ENCODE assay signal across 17 cellular contexts in genomic region chr5:79619849-79620248, GRCh38. TPM values are rescaled to one million over a fixed set of nuclear protein-coding genes. Genes with fewer than 3 reads are reported as not detected.
DNase-seq lines count a peak whose midpoint lies in the region; ATAC-seq, FAIRE-seq and TF ChIP-seq lines count a peak whose summit lies in the region.
"Had no signal": no experiment of that assay in that cellular context is flagged by ENCODE, and none has a peak within 500 bp of the region (broad histone marks: within the 10 kb centered on the region; RNA-seq: fewer than 3 reads in every experiment).

No MANE protein-coding gene starts in this region.

- POLR2A ChIA-PET in HepG2 (lab: Yijun Ruan, JAX) = no interaction called here

- H3K27ac ChIP-seq in HepG2 (ENCODE audit: extremely low read length, insufficient read depth, low read length) (no peak overlapping the region), right lobe of liver (no peak overlapping the region), small intestine (ENCODE audit: low read depth in 1 of 2, low read length in 1 of 2) (no peak overlapping the region)

- H3K79me2 ChIP-seq in HepG2 (ENCODE audit: insufficient read depth, low read length) = peaks cover 51% of the 10 kb centered on the region

- no peak overlapping the region for H2AFZ ChIP-seq in HepG2 (ENCODE audit: low read length)

- no peak overlapping the region for H3K4me2 ChIP-seq in HepG2 (ENCODE audit: low read depth, low read length)

- peaks cover 10% of the 10 kb centered on the region for H3K9me3 Mint-ChIP-seq in HFFc6
- H3K9me3 Mint-ChIP-seq in dendritic cell treated with granulocyte-macrophage colony-stimulating factor and Interleukin-4, amounts not matched to agents 40 ng/mL and 50 ng/mL, for 4 days = peaks cover 9% of the 10 kb centered on the region

- no peak for DNase-seq in HepG2 (ENCODE audit: low spot score)
- DNase-seq in right lobe of liver = no peak
- DNase-seq in HFFc6 = no peak
- DNase-seq in small intestine = no peak
- DNase-seq in NCI-H82 treated with DMSO at 0.1 percent for 48 hours (lab: John Stamatoyannopoulos, UW; ENCODE audit: unreplicated experiment) = no peak
- no peak for DNase-seq in medulla oblongata (ENCODE audit: extremely low spot score)
- DNase-seq: CD4-positive, alpha-beta memory T cell; DMS79; KG1; NCI-H1105 treated with DMSO at 0.1 percent for 48 hours; NCI-H1694 treated with DMSO at 0.1 percent for 48 hours; NCI-H526 treated with DMSO at 0.1 percent for 48 hours; RPMI8226 had no signal

- WGBS in HepG2 (ENCODE audit: low lambda C conversion rate) = over 99% methylated on average over 5 of the region's 5 CpGs
- 79% methylated on average over 5 of the region's 5 CpGs for WGBS in right lobe of liver (ENCODE audit: insufficient coverage, low coverage, low lambda C conversion rate, missing lambda C conversion rate)
- WGBS in small intestine, 3 donors = 91 to 94% (median 92%) methylated on average over 5 of the region's 5 CpGs

- TF ChIP-seq RAD21 in HepG2 (CRISPR knock-in tag; IDR thresholded peaks at IDR 0.05) = no peak

- BruUV-seq in HepG2 (replicated peaks; lab: Mats Ljungman, UMichigan) = no TSS peak

- no peak overlapping the region for H3K9ac ChIP-seq in HepG2 (ENCODE audit: insufficient read depth, low read depth, low read length)

- TF ChIP-seq EP300 in HepG2 (IDR thresholded peaks at IDR 0.05; ENCODE audit: low read depth in 2 of 2, low read length in 2 of 2) (no peak), HepG2 (CRISPR knock-in tag; IDR thresholded peaks at IDR 0.05; ENCODE audit: borderline replicate concordance) (no peak)

- intact Hi-C loops in HepG2 (cut with micrococcal nuclease; ENCODE audit: unreplicated experiment) (no loop called here), right lobe of liver (cut with DNase I) (no loop called here)
- intact Hi-C loops in dendritic cell treated with granulocyte-macrophage colony-stimulating factor and Interleukin-4, amounts not matched to agents 40 ng/mL and 50 ng/mL, for 4 days (cut with micrococcal nuclease) = no loop called here

- H3K4me1 ChIP-seq in HepG2 (ENCODE audit: insufficient read depth, low read length) (peaks cover 15% of the 10 kb centered on the region), right lobe of liver (no peaks in the 10 kb centered on the region), small intestine (ENCODE audit: control insufficient read depth in 2 of 2, insufficient read depth in 1 of 2, low read depth in 1 of 2, low read length in 1 of 2) (peaks cover 0 to 2% of the 10 kb centered on the region in 2 donors)

- in situ Hi-C loops in HepG2 (cut with HindIII; ENCODE audit: extremely low pct_ligation_motif_present, low pct_unique_long_range_greater_than_20kb) = no loop called here

- no peaks in the 10 kb centered on the region for H4K20me1 ChIP-seq in HepG2 (ENCODE audit: insufficient read depth, low read length)

- H3K27me3 ChIP-seq in HepG2 (ENCODE audit: control insufficient read depth in 1 of 2, insufficient read depth in 2 of 2, low read length in 2 of 2) = no peaks in the 10 kb centered on the region
- no peaks in the 10 kb centered on the region for H3K27me3 ChIP-seq in right lobe of liver
- H3K27me3 ChIP-seq in small intestine (ENCODE audit: control insufficient read depth in 2 of 2, insufficient read depth in 2 of 2, low read length in 2 of 2) = no peaks in the 10 kb centered on the region

- peak overlapping the region; percentile 81 for H3K27ac Mint-ChIP-seq in HFFc6
- H3K27ac Mint-ChIP-seq in dendritic cell treated with granulocyte-macrophage colony-stimulating factor and Interleukin-4, amounts not matched to agents 40 ng/mL and 50 ng/mL, for 4 days = peak overlapping the region; percentile 70
- H3K27ac Mint-ChIP-seq: B cell; CD4-positive, alpha-beta memory T cell had no signal

- TF ChIP-seq POLR2A in HepG2 (IDR thresholded peaks at IDR 0.05; ENCODE audit: insufficient read depth in 1 of 2, low read depth in 2 of 2, low read length in 2 of 2) (no peak), right lobe of liver (IDR thresholded peaks at IDR 0.05) (no peak)

- H3K27me3 Mint-ChIP-seq in HFFc6 (ENCODE audit: insufficient read depth) = no peaks in the 10 kb centered on the region
- H3K27me3 Mint-ChIP-seq in dendritic cell treated with granulocyte-macrophage colony-stimulating factor and Interleukin-4, amounts not matched to agents 40 ng/mL and 50 ng/mL, for 4 days = no peaks in the 10 kb centered on the region
- H3K27me3 Mint-ChIP-seq: B cell; CD4-positive, alpha-beta memory T cell had no signal

- FAIRE-seq in HepG2 (lab: Jason Lieb, UNC) = no peak
- peak; percentile 33 for FAIRE-seq in small intestine (lab: Jason Lieb, UNC)
- FAIRE-seq: H1 had no signal

- no peak for ATAC-seq in HepG2
- ATAC-seq in right lobe of liver = no peak
- no peak for ATAC-seq in GM18907 (IDR thresholded peaks at IDR 0.05; ENCODE audit: unreplicated experiment)

- CTCF ChIA-PET in HepG2 (lab: Yijun Ruan, JAX; ENCODE audit: low intra/inter-chr PET ratio, low total read pairs) = no interaction called here

- H3K36me3 Mint-ChIP-seq in HFFc6 (ENCODE audit: low read depth) = peaks cover 50% of the 10 kb centered on the region
- peaks cover 91% of the 10 kb centered on the region for H3K36me3 Mint-ChIP-seq in dendritic cell treated with granulocyte-macrophage colony-stimulating factor and Interleukin-4, amounts not matched to agents 40 ng/mL and 50 ng/mL, for 4 days (ENCODE audit: low read depth)

- H3K36me3 ChIP-seq in HepG2 (replicated peaks in 1 of 2; ENCODE audit: control insufficient read depth in 1 of 2, insufficient read depth in 2 of 2, low read length in 2 of 2) = peaks cover 8 to 62% of the 10 kb centered on the region in 2 experiments
- peaks cover 0 to 50% (median 11%) of the 10 kb centered on the region in 4 donors for H3K36me3 ChIP-seq in right lobe of liver
- H3K36me3 ChIP-seq in small intestine (ENCODE audit: control insufficient read depth in 2 of 2, insufficient read depth in 2 of 2, low read length in 2 of 2) = peaks cover 4% of the 10 kb centered on the region in 2 donors

- TF ChIP-seq CTCF in HepG2 (CRISPR knock-in tag; IDR thresholded peaks at IDR 0.05) (no peak), right lobe of liver (IDR thresholded peaks at IDR 0.05) (no peak), HFFc6 (IDR thresholded peaks at IDR 0.05) (no peak)

- H3K4me3 Mint-ChIP-seq in HFFc6 = no peak overlapping the region
- H3K4me3 Mint-ChIP-seq in dendritic cell treated with granulocyte-macrophage colony-stimulating factor and Interleukin-4, amounts not matched to agents 40 ng/mL and 50 ng/mL, for 4 days = peak overlapping the region; percentile 34
- H3K4me3 Mint-ChIP-seq: B cell; CD4-positive, alpha-beta memory T cell had no signal

- peaks cover 15% of the 10 kb centered on the region for H3K4me1 Mint-ChIP-seq in HFFc6 (ENCODE audit: low read depth)
- H3K4me1 Mint-ChIP-seq in dendritic cell treated with granulocyte-macrophage colony-stimulating factor and Interleukin-4, amounts not matched to agents 40 ng/mL and 50 ng/mL, for 4 days (ENCODE audit: low read depth) = peaks cover 33% of the 10 kb centered on the region

- no peak overlapping the region for H3K4me3 ChIP-seq in HepG2 (replicated peaks in 1 of 3; ENCODE audit: insufficient read depth in 1 of 3, low read depth in 2 of 3, low read length in 3 of 3)
- no peak overlapping the region for H3K4me3 ChIP-seq in right lobe of liver
- no peak overlapping the region for H3K4me3 ChIP-seq in small intestine (ENCODE audit: low read depth in 1 of 2, low read length in 2 of 2)

- peaks cover 16% of the 10 kb centered on the region for H3K9me3 ChIP-seq in HepG2 (ENCODE audit: low read length)
- H3K9me3 ChIP-seq in right lobe of liver = peaks cover 0 to 5% (median 2%) of the 10 kb centered on the region in 4 donors
- no peaks in the 10 kb centered on the region for H3K9me3 ChIP-seq in small intestine (ENCODE audit: control insufficient read depth, low read depth)

TF ChIP-seq in HepG2, 621 proteins besides CTCF, POLR2A, EP300 and RAD21:
- 0 out of 2 replicates have a peak, but pooled peaks have one; percentile 6 for TF ChIP-seq RBFOX2 (IDR thresholded peaks at IDR 0.05; ENCODE audit: low read depth, low read length)
- no peak for TF ChIP-seq NBN (conservative IDR thresholded peaks at IDR 0.05)
- no peak for TF ChIP-seq DR1 (CRISPR knock-in tag; IDR thresholded peaks at IDR 0.05)

RNA-seq across cellular contexts. Expression of gene TENT2, which starts 7.6 kb away (rescaled TPM):
- total RNA-seq in HepG2 (2016; rRNA removed; fragmentation: Illumina TruSeq; extraction: Trizol) = 32.3 and 44.3 TPM in 2 replicates
- total RNA-seq in HepG2 (2016; cell fraction: cytosol; rRNA removed; fragmentation: Illumina TruSeq; extraction: Trizol; ENCODE audit: low read depth) = 17.6 and 19.3 TPM in 2 replicates
- total RNA-seq in HepG2 (2016; cell fraction: insoluble cytoplasmic fraction; rRNA removed; fragmentation: Illumina TruSeq; extraction: Trizol) = 27.8 and 42.6 TPM in 2 replicates
- total RNA-seq in HepG2 (2016; cell fraction: membrane; rRNA removed; fragmentation: Illumina TruSeq; extraction: Trizol) = 15.0 and 15.5 TPM in 2 replicates
- total RNA-seq in HepG2 (2016; cell fraction: nucleus; rRNA removed; fragmentation: Illumina TruSeq; extraction: Trizol) = 103 and 117 TPM in 2 replicates
- polyA plus RNA-seq in HepG2 (2011; rRNA removed) = 32.7 and 55.5 TPM in 2 replicates
- 16.0 and 17.9 TPM in 2 replicates for polyA plus RNA-seq in HepG2 (2011; cell fraction: cytosol; rRNA removed)
- 55.4 and 55.9 TPM in 2 replicates for polyA plus RNA-seq in HepG2 (2011; cell fraction: nucleus; rRNA removed)
- 20.1 and 24.6 TPM in 2 replicates for polyA plus RNA-seq in HepG2 (2012)
- 1.4 and 1.6 TPM in 2 replicates for polyA plus RNA-seq in HepG2 (2016; cell fraction: cytosol; fragmentation: Illumina TruSeq; extraction: Trizol; ENCODE audit: low read depth)
- polyA plus RNA-seq in HepG2 (2016; cell fraction: insoluble cytoplasmic fraction; fragmentation: Illumina TruSeq; extraction: Trizol; ENCODE audit: low read depth) = 33.5 and 35.6 TPM in 2 replicates
- 4.3 and 4.6 TPM in 2 replicates for polyA plus RNA-seq in HepG2 (2016; cell fraction: membrane; fragmentation: Illumina TruSeq; extraction: Trizol; ENCODE audit: low read depth)
- polyA plus RNA-seq in HepG2 (2016; cell fraction: nucleus; fragmentation: Illumina TruSeq; extraction: Trizol; ENCODE audit: insufficient read depth, low read depth) = 104 and 107 TPM in 2 replicates
- polyA minus RNA-seq in HepG2 (2011; rRNA and poly(A)+ RNA removed; ENCODE audit: low replicate concordance) = 34.0 and 42.0 TPM in 2 replicates
- 15.8 and 18.5 TPM in 2 replicates for polyA minus RNA-seq in HepG2 (2011; cell fraction: cytosol; rRNA and poly(A)+ RNA removed)
- 171 and 187 TPM in 2 replicates for polyA minus RNA-seq in HepG2 (2011; cell fraction: nucleus; rRNA and poly(A)+ RNA removed)
- 10 to 100 TPM; 24.2 to 33.2 (median 28.8) TPM for total RNA-seq in right lobe of liver
- 10 to 100 TPM; 46.4 to 57.1 (median 48.2) TPM for total RNA-seq in HFFc6 (2021; fragmentation: NEBNext Ultra II Directional; extraction: Animal tissue kit (Norgen Biotek cat#: 25700))
- 10 to 100 TPM; 13.8 to 26.8 (median 19.1) TPM for polyA plus RNA-seq in small intestine
